ENCODE assay signal across 11 cellular contexts in genomic region chr2:218002792-218003191, GRCh38. TPM values are rescaled to one million over a fixed set of nuclear protein-coding genes. Genes with fewer than 3 reads are reported as not detected.
DNase-seq lines count a peak whose midpoint lies in the region; ATAC-seq and TF ChIP-seq lines count a peak whose summit lies in the region.
"Had no signal": no experiment of that assay in that cellular context is flagged by ENCODE, and none has a peak within 500 bp of the region (broad histone marks: within the 10 kb centered on the region; RNA-seq: fewer than 3 reads in every experiment).

Gene TNS1 (minus strand): TSS chr2:218002995. CDS start chr2:218002872, 123 bp downstream.

- H3K27ac Mint-ChIP-seq in naive thymus-derived CD4-positive, alpha-beta T cell = no peak within 1 kb of the TSS

- peaks cover 4% of the 10 kb centered on the region for H3K36me3 ChIP-seq in MG63
- no peaks in the 10 kb centered on the region for H3K36me3 ChIP-seq in stomach
- no peaks in the 10 kb centered on the region for H3K36me3 ChIP-seq in naive thymus-derived CD4-positive, alpha-beta T cell (ENCODE audit: control insufficient read depth in 2 of 3, insufficient read depth in 3 of 3, low read length in 3 of 3)
- H3K36me3 ChIP-seq: neutrophil had no signal

- H3K4me1 Mint-ChIP-seq in naive thymus-derived CD4-positive, alpha-beta T cell = peaks cover 0 to 7% (median 0%) of the 10 kb centered on the region in 7 donors

- ATAC-seq in left lobe of liver (no peak), HG03097 (IDR thresholded peaks at IDR 0.05; ENCODE audit: low FRiP score, unreplicated experiment) (no peak)
- ATAC-seq in naive thymus-derived CD4-positive, alpha-beta T cell = no peak
- ATAC-seq: GM12878 had no signal

- peak within 1 kb of the TSS; percentile 65 for H3K4me3 ChIP-seq in MG63
- H3K4me3 ChIP-seq in coronary artery = peak within 1 kb of the TSS; percentile 74
- H3K4me3 ChIP-seq in stomach = peak within 1 kb of the TSS; percentile 25 to 40 (median 30)
- no peak within 1 kb of the TSS for H3K4me3 ChIP-seq in naive thymus-derived CD4-positive, alpha-beta T cell (ENCODE audit: low read length)
- H3K4me3 ChIP-seq: GM12878 had no signal

- H3K9me3 ChIP-seq in MG63 (no peaks in the 10 kb centered on the region), stomach (no peaks in the 10 kb centered on the region)
- H3K9me3 ChIP-seq in naive thymus-derived CD4-positive, alpha-beta T cell (ENCODE audit: control insufficient read depth in 2 of 3, low read length in 3 of 3) = no peaks in the 10 kb centered on the region
- H3K9me3 ChIP-seq: neutrophil had no signal

- H3K27ac ChIP-seq in coronary artery = peak within 1 kb of the TSS; percentile 78 to 94
- H3K27ac ChIP-seq in stomach = peak within 1 kb of the TSS; percentile 42 to 82 (median 76)
- no peak within 1 kb of the TSS for H3K27ac ChIP-seq in naive thymus-derived CD4-positive, alpha-beta T cell (ENCODE audit: low read depth, low read length)
- H3K27ac ChIP-seq: neutrophil had no signal

- intact Hi-C loops in stomach (cut with DNase I; ENCODE audit: low total_unique reads) = no loop called here
- intact Hi-C loops in naive thymus-derived CD4-positive, alpha-beta T cell (cut with micrococcal nuclease) = no loop called here

- CTCF ChIA-PET in naive thymus-derived CD4-positive, alpha-beta T cell (lab: Charles Lee) = no interaction called here

- 42 to 59% (median 52%) methylated on average over 8 to 15 of the region's 15 CpGs for WGBS in stomach, 5 donors

- no peak for TF ChIP-seq EP300 in stomach (IDR thresholded peaks at IDR 0.05)

- peak; percentile 85 for DNase-seq in MG63
- DNase-seq in coronary artery (ENCODE audit: low spot score) = no peak
- no peak for DNase-seq in left lobe of liver (ENCODE audit: low spot score)
- DNase-seq in stomach = no peak
- no peak for DNase-seq in erythroblast (lab: John Stamatoyannopoulos, UW)
- no peak for DNase-seq in naive thymus-derived CD4-positive, alpha-beta T cell
- DNase-seq in kidney glomerular epithelial cell (lab: John Stamatoyannopoulos, UW) = no peak
- DNase-seq: activated effector memory CD4-positive, alpha-beta T cell treated with Interleukin-2 at 50 U/mL for 16 hours had no signal

- no peaks in the 10 kb centered on the region for H3K9me3 Mint-ChIP-seq in naive thymus-derived CD4-positive, alpha-beta T cell

- H3K27me3 Mint-ChIP-seq in naive thymus-derived CD4-positive, alpha-beta T cell = peaks cover 4 to 24% (median 5%) of the 10 kb centered on the region in 5 donors

- no peak within 1 kb of the TSS for H3K4me3 Mint-ChIP-seq in naive thymus-derived CD4-positive, alpha-beta T cell

- TF ChIP-seq CTCF in coronary artery (IDR thresholded peaks at IDR 0.05) (no peak), stomach (IDR thresholded peaks at IDR 0.05) (no peak)

- H3K36me3 Mint-ChIP-seq in naive thymus-derived CD4-positive, alpha-beta T cell = no peaks in the 10 kb centered on the region

- POLR2A ChIA-PET in naive thymus-derived CD4-positive, alpha-beta T cell (lab: Charles Lee) = no interaction called here

- no peak for TF ChIP-seq POLR2A in stomach (IDR thresholded peaks at IDR 0.05)
- TF ChIP-seq POLR2A in erythroblast (IDR thresholded peaks at IDR 0.05; ENCODE audit: low read length) = no peak

- peaks cover 5 to 19% (median 14%) of the 10 kb centered on the region in 4 donors for H3K4me1 ChIP-seq in stomach
- no peaks in the 10 kb centered on the region for H3K4me1 ChIP-seq in naive thymus-derived CD4-positive, alpha-beta T cell (ENCODE audit: control insufficient read depth in 2 of 2, insufficient read depth in 2 of 2, low read length in 2 of 2)

- H3K27me3 ChIP-seq in MG63 = no peaks in the 10 kb centered on the region
- H3K27me3 ChIP-seq in stomach = peaks cover 0 to 10% (median 0%) of the 10 kb centered on the region in 3 donors
- H3K27me3 ChIP-seq in naive thymus-derived CD4-positive, alpha-beta T cell (ENCODE audit: control insufficient read depth in 2 of 2, insufficient read depth in 2 of 2, low read length in 2 of 2) = no peaks in the 10 kb centered on the region

RNA-seq across cellular contexts. Expression of gene TNS1, which starts in this region (rescaled TPM):
- total RNA-seq in MG63 (2014; rRNA removed; shearing (Covaris generic); ENCODE audit: low replicate concordance) = 13.4 and 17.6 TPM in 2 replicates
- total RNA-seq in left lobe of liver (102 TPM), stomach (100 to 1,000 TPM; 145 to 682 (median 198) TPM)
- 10 to 100 TPM; 18.5 to 44.9 (median 33.2) TPM for polyA plus RNA-seq in stomach
- total RNA-seq in naive thymus-derived CD4-positive, alpha-beta T cell = 1 to 10 TPM in 2 of 5 experiments, under 1 TPM in 3; 0.50 to 5.0 (median 0.81) TPM
- polyA plus RNA-seq in naive thymus-derived CD4-positive, alpha-beta T cell = not detected

Comparison
In these comparisons a context has a peak if more than half of its experiments do, and no peak if none do; other contexts are left out.
1. RNA of gene TNS1 (polyA plus RNA-seq): 18.5 to 44.9 TPM in stomach; not detected in naive thymus-derived CD4-positive, alpha-beta T cell; every median in the first group is over 10 times any median in the second.